30 cellular contexts compared by ENCODE assay signal in genomic region chr17:28160610-28161009, GRCh38.
"Had no signal": no experiment of that assay in that cellular context is flagged by ENCODE, and none has a peak within 500 bp of the region (broad histone marks: within the 10 kb centered on the region; RNA-seq: fewer than 3 reads in every experiment).

No MANE protein-coding gene starts in this region.

- H3K36me3 ChIP-seq: right lobe of liver had no signal

- H3K27me3 ChIP-seq: esophagus squamous epithelium, heart right ventricle, neutrophil, right lobe of liver, tibial nerve, upper lobe of left lung had no signal

- H3K4me1 ChIP-seq: esophagus squamous epithelium, lower lobe of right lung, parathyroid adenoma, right lobe of liver, tibial nerve, upper lobe of left lung had no signal

- H3K4me3 Mint-ChIP-seq: effector memory CD8-positive, alpha-beta T cell; naive B cell; natural killer cell treated with Interleukin-12 subunit alpha and Interleukin-12 subunit beta and Interleukin-15 and Interleukin-18, amount 100 ng/mL, for 72 hours; neural crest cell; stimulated activated naive B cell treated with anti-CD40 and anti-IgM and Interleukin-4, amounts not matched to agents 10 μg/mL and 1 μg/mL and 100 μg/mL, for 72 hours; stimulated activated naive CD8-positive, alpha-beta T cell treated with anti-CD3 and anti-CD28 coated beads, Interleukin-15, Interleukin-2, amounts not matched to agents 100 ng/mL and 50 ng/mL, for 24 hours had no signal

- H3K4me3 ChIP-seq: esophagus squamous epithelium, heart right ventricle, lower lobe of right lung, mucosa of descending colon, right lobe of liver, thoracic aorta, tibial nerve, upper lobe of left lung had no signal

- H3K27ac ChIP-seq: esophagus squamous epithelium, heart right ventricle, lower lobe of right lung, neutrophil, parathyroid adenoma, right lobe of liver, thoracic aorta, tibial nerve, upper lobe of left lung had no signal

- DNase-seq: dermis blood vessel endothelial cell; effector memory CD8-positive, alpha-beta T cell; erythroblast; esophagus squamous epithelium; foreskin melanocyte; glutamatergic neuron; heart right ventricle; hypothalamus; left ventricle myocardium superior; lower lobe of right lung; mucosa of descending colon; naive B cell; right lobe of liver; small intestine; stimulated activated CD4-positive, alpha-beta T cell treated with anti-CD3 and anti-CD28 coated beads, Interleukin-15, amount 100 ng/mL, for 24 hours; stimulated activated CD4-positive, alpha-beta T cell treated with anti-CD3 and anti-CD28 coated beads, Interleukin-2, amount 100 ng/mL, for 48 hours; stimulated activated naive B cell treated with anti-CD40 and anti-IgM and Interleukin-4, amounts not matched to agents 10 μg/mL and 1 μg/mL and 100 μg/mL, for 72 hours; upper lobe of left lung had no signal

- H3K9ac ChIP-seq: parathyroid adenoma had no signal

- H3K9me3 ChIP-seq: esophagus squamous epithelium, heart right ventricle, lower lobe of right lung, mucosa of descending colon, neutrophil, right lobe of liver, thoracic aorta, tibial nerve, upper lobe of left lung had no signal

- H3K9me3 Mint-ChIP-seq: effector memory CD8-positive, alpha-beta T cell; naive B cell; natural killer cell treated with Interleukin-12 subunit alpha and Interleukin-12 subunit beta and Interleukin-15 and Interleukin-18, amount 100 ng/mL, for 72 hours; neural crest cell; stimulated activated naive B cell treated with anti-CD40 and anti-IgM and Interleukin-4, amounts not matched to agents 10 μg/mL and 1 μg/mL and 100 μg/mL, for 72 hours; stimulated activated naive CD8-positive, alpha-beta T cell treated with anti-CD3 and anti-CD28 coated beads, Interleukin-15, Interleukin-2, amounts not matched to agents 100 ng/mL and 50 ng/mL, for 24 hours had no signal

- H2AFZ ChIP-seq: parathyroid adenoma had no signal

- ATAC-seq: effector memory CD8-positive, alpha-beta T cell; lower lobe of right lung; mucosa of descending colon; natural killer cell treated with Interleukin-12 subunit alpha and Interleukin-12 subunit beta and Interleukin-15 and Interleukin-18, amount 100 ng/mL, for 72 hours; right lobe of liver; stimulated activated naive B cell treated with anti-CD40 and anti-IgM and Interleukin-4, amounts not matched to agents 10 μg/mL and 1 μg/mL and 100 μg/mL, for 72 hours had no signal

- FAIRE-seq: colon, endometrium, keratinocyte, small intestine, urothelium cell line had no signal

- H3K27ac Mint-ChIP-seq: effector memory CD8-positive, alpha-beta T cell; naive B cell; progenitor cell of endocrine pancreas; stimulated activated naive B cell treated with anti-CD40 and anti-IgM and Interleukin-4, amounts not matched to agents 10 μg/mL and 1 μg/mL and 100 μg/mL, for 72 hours; stimulated activated naive CD8-positive, alpha-beta T cell treated with anti-CD3 and anti-CD28 coated beads, Interleukin-15, Interleukin-2, amounts not matched to agents 100 ng/mL and 50 ng/mL, for 24 hours had no signal

- H3K79me2 ChIP-seq: parathyroid adenoma had no signal

- H3K4me1 Mint-ChIP-seq: neural crest cell had no signal

- H3K27me3 Mint-ChIP-seq: effector memory CD8-positive, alpha-beta T cell; naive B cell; natural killer cell treated with Interleukin-12 subunit alpha and Interleukin-12 subunit beta and Interleukin-15 and Interleukin-18, amount 100 ng/mL, for 72 hours; progenitor cell of endocrine pancreas; stimulated activated naive B cell treated with anti-CD40 and anti-IgM and Interleukin-4, amounts not matched to agents 10 μg/mL and 1 μg/mL and 100 μg/mL, for 72 hours; stimulated activated naive CD8-positive, alpha-beta T cell treated with anti-CD3 and anti-CD28 coated beads, Interleukin-15, Interleukin-2, amounts not matched to agents 100 ng/mL and 50 ng/mL, for 24 hours had no signal
